Comparison of ENCODE assay signal across 34 cellular contexts in the genomic region with DNA sequence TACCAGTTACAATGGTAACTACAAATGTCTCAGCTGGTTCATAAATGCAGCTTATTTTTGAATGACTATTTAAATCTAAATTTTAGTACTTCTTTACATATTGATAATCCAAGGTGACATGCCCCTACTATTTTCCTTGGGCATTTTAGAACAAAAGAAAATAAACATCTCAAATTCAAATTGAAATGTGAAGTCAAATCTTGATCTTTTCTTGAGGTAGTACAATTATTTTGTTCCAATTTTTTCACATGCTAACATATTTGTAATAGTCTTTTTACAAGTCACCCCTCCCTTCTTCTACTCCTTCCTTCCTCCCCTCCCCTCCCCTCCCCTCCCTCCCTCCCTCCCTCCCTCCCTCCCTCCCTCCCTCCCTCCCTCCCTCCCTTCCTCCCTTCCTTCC.
"Had no signal": no experiment of that assay in that cellular context is flagged by ENCODE, and none has a peak within 500 bp of the region (broad histone marks: within the 10 kb centered on the region; RNA-seq: fewer than 3 reads in every experiment).

No MANE protein-coding gene starts in this region.

- H3K36me3 ChIP-seq: MG63 had no signal

- H3K9me3 ChIP-seq: MG63 had no signal

- H3K27me3 ChIP-seq: MG63 had no signal

- DNase-seq: Kasumi-1, MG63, MM.1S, MV-4-11, NCI-H1048, NCI-H1092, NCI-H1092 treated with DMSO at 0.1 percent for 48 hours, NCI-H1105, NCI-H1105 treated with DMSO at 0.1 percent for 48 hours, NCI-H1417, NCI-H1417 treated with DMSO at 0.1 percent for 48 hours, NCI-H1436, NCI-H1436 treated with DMSO at 0.1 percent for 48 hours, NCI-H146, NCI-H1694, NCI-H1694 treated with DMSO at 0.1 percent for 48 hours, NCI-H187, NCI-H187 treated with DMSO at 0.1 percent for 48 hours, NCI-H1930, NCI-H2029, NCI-H2029 treated with DMSO at 0.1 percent for 48 hours, NCI-H2081, NCI-H2081 treated with DMSO at 0.1 percent for 48 hours, NCI-H2107, NCI-H2171, NCI-H2171 treated with DMSO at 0.1 percent for 48 hours, NCI-H2227 treated with DMSO at 0.1 percent for 48 hours, NCI-H226, NCI-H345, NCI-H446 treated with DMSO at 0.1 percent for 48 hours, NCI-H510A, NCI-H510A treated with DMSO at 0.1 percent for 48 hours, NCI-H524, NCI-H524 treated with DMSO at 0.1 percent for 48 hours had no signal

- H3K4me3 ChIP-seq: MG63 had no signal
